Comparison of ENCODE assay signal across 1 cellular context in the genomic region with DNA sequence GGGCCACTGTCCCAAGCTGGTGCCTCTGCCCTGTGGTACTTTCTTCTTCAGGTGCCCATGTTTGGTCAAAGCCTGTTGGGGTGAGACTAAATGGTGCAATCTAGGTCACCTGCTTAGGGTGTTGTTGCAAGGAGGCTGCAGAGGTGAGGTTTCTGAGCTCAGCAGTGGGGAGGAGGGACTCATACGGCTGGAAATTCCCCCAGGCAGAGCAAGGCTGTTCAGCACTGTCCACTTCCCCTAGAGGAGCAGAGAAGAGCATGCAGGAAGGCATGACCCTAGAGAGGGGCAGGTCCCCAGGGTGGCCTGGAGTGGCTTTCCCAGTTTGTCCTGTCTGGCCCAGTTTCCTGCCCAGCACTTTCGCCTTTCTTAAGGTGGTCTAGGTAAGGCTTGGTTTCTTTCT.
TF ChIP-seq lines count a peak whose summit lies in the region.

No MANE protein-coding gene starts in this region.

TF ChIP-seq in IMR-90, 13 proteins besides CTCF, POLR2A, EP300 and RAD21 (continued from another document):
- TF ChIP-seq, protein P1, sequence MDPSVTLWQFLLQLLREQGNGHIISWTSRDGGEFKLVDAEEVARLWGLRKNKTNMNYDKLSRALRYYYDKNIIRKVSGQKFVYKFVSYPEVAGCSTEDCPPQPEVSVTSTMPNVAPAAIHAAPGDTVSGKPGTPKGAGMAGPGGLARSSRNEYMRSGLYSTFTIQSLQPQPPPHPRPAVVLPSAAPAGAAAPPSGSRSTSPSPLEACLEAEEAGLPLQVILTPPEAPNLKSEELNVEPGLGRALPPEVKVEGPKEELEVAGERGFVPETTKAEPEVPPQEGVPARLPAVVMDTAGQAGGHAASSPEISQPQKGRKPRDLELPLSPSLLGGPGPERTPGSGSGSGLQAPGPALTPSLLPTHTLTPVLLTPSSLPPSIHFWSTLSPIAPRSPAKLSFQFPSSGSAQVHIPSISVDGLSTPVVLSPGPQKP (IDR thresholded peaks at IDR 0.05; ENCODE audit: borderline replicate concordance, low read depth, low read length): no peak
